15 cellular contexts compared by ENCODE assay signal in genomic region chr1:234885601-234886000, GRCh38.
DNase-seq lines count a peak whose midpoint lies in the region; ATAC-seq and TF ChIP-seq lines count a peak whose summit lies in the region.
"Had no signal": no experiment of that assay in that cellular context is flagged by ENCODE, and none has a peak within 500 bp of the region (broad histone marks: within the 10 kb centered on the region; RNA-seq: fewer than 3 reads in every experiment).

No MANE protein-coding gene starts in this region.

- H3K27ac Mint-ChIP-seq in neural progenitor cell (peak overlapping the region; percentile 22), endodermal cell (no peak overlapping the region)
- H3K27ac Mint-ChIP-seq: CD4-positive, alpha-beta T cell; type B pancreatic cell had no signal

- H2AFZ ChIP-seq in neural progenitor cell (replicated peaks): no peak overlapping the region

- no peaks in the 10 kb centered on the region for H3K79me2 ChIP-seq in neural progenitor cell (ENCODE audit: low read depth)

- TF ChIP-seq CTCF in gastroesophageal sphincter (IDR thresholded peaks at IDR 0.05) (no peak), neural progenitor cell (IDR thresholded peaks at IDR 0.05) (no peak), upper lobe of right lung (IDR thresholded peaks at IDR 0.05) (no peak), endodermal cell (conservative IDR thresholded peaks at IDR 0.05) (no peak)

- no peaks in the 10 kb centered on the region for H3K9me3 ChIP-seq in gastroesophageal sphincter
- H3K9me3 ChIP-seq in neural progenitor cell (ENCODE audit: low read depth): no peaks in the 10 kb centered on the region
- H3K9me3 ChIP-seq in upper lobe of right lung: no peaks in the 10 kb centered on the region
- H3K9me3 ChIP-seq in endodermal cell (ENCODE audit: control insufficient read depth, low read length): no peaks in the 10 kb centered on the region

- no peaks in the 10 kb centered on the region for H3K27me3 ChIP-seq in gastroesophageal sphincter
- H3K27me3 ChIP-seq in neural progenitor cell: no peaks in the 10 kb centered on the region
- H3K27me3 ChIP-seq in upper lobe of right lung: no peaks in the 10 kb centered on the region
- H3K27me3 ChIP-seq in endodermal cell (ENCODE audit: control insufficient read depth, insufficient read depth, low read length, poor library complexity, severe bottlenecking): no peaks in the 10 kb centered on the region

- TF ChIP-seq POLR2A in gastroesophageal sphincter (IDR thresholded peaks at IDR 0.05): no peak

- peak; percentile 57 for DNase-seq in activated effector memory CD4-positive, alpha-beta T cell treated with anti-CD3 and anti-CD28 coated beads, Interleukin-2, amount 50 U/mL, for 16 hours
- DNase-seq in activated effector memory CD4-positive, alpha-beta T cell treated with Interleukin-2 at 50 U/mL for 16 hours: no peak
- no peak for DNase-seq in neural progenitor cell (ENCODE audit: low spot score)
- peak; percentile 53 for DNase-seq in upper lobe of right lung
- no peak for DNase-seq in endodermal cell
- no peak for DNase-seq in NCI-H1694 (lab: John Stamatoyannopoulos, UW)
- DNase-seq in NCI-H510A treated with DMSO at 0.1 percent for 48 hours (lab: John Stamatoyannopoulos, UW): no peak
- DNase-seq: activated T-cell treated with anti-CD3 and anti-CD28 coated beads, Interleukin-2, amount 50 U/mL, for 4 hours; amygdala; CD4-positive, alpha-beta T cell; dermis blood vessel endothelial cell; Karpas-422; NCI-H187 had no signal

- peaks cover 4% of the 10 kb centered on the region for H3K9me3 Mint-ChIP-seq in neural progenitor cell
- no peaks in the 10 kb centered on the region for H3K9me3 Mint-ChIP-seq in endodermal cell
- H3K9me3 Mint-ChIP-seq: type B pancreatic cell had no signal

- no peak overlapping the region for H3K4me3 ChIP-seq in gastroesophageal sphincter
- no peak overlapping the region for H3K4me3 ChIP-seq in neural progenitor cell
- no peak overlapping the region for H3K4me3 ChIP-seq in upper lobe of right lung
- no peak overlapping the region for H3K4me3 ChIP-seq in endodermal cell (ENCODE audit: low read length)

- intact Hi-C loops in upper lobe of right lung (cut with DNase I): no loop called here

- H3K27me3 Mint-ChIP-seq in neural progenitor cell (ENCODE audit: insufficient read depth, low read depth) (peaks cover 19% of the 10 kb centered on the region), endodermal cell (ENCODE audit: insufficient read depth) (no peaks in the 10 kb centered on the region)
- H3K27me3 Mint-ChIP-seq: CD4-positive, alpha-beta T cell; type B pancreatic cell had no signal

- H3K9ac ChIP-seq in neural progenitor cell: no peak overlapping the region
- H3K9ac ChIP-seq in endodermal cell (ENCODE audit: extremely low read depth, low read length, poor library complexity, severe bottlenecking): no peak overlapping the region

- WGBS in gastroesophageal sphincter (ENCODE audit: low coverage in 1 of 2), 2 donors: 40 to 90% methylated on average over 1 to 2 of the region's 8 CpGs
- WGBS in endodermal cell (ENCODE audit: insufficient coverage in 1 of 2, insufficient read length in 1 of 2), 2 experiments: 88 to 91% methylated on average over 5 to 8 of the region's 8 CpGs

- H3K36me3 ChIP-seq in gastroesophageal sphincter (no peaks in the 10 kb centered on the region), neural progenitor cell (no peaks in the 10 kb centered on the region), upper lobe of right lung (no peaks in the 10 kb centered on the region), endodermal cell (ENCODE audit: control insufficient read depth, insufficient read depth, low read length) (no peaks in the 10 kb centered on the region)

- peak overlapping the region in 3 of 4 donors; percentile 70 to 78 (median 73) for H3K27ac ChIP-seq in gastroesophageal sphincter
- H3K27ac ChIP-seq in neural progenitor cell: no peak overlapping the region
- peak overlapping the region; percentile 58 for H3K27ac ChIP-seq in upper lobe of right lung
- H3K27ac ChIP-seq in endodermal cell (ENCODE audit: low read depth, low read length): no peak overlapping the region

- peak; percentile 32 for ATAC-seq in gastroesophageal sphincter
- no peak for ATAC-seq in upper lobe of right lung
- ATAC-seq: activated T-cell treated with anti-CD3 and anti-CD28 coated beads, Interleukin-2, amount 50 U/mL, for 4 hours had no signal

- no peaks in the 10 kb centered on the region for H3F3A ChIP-seq in neural progenitor cell (ENCODE audit: low read depth)

- no peaks in the 10 kb centered on the region for H4K20me1 ChIP-seq in neural progenitor cell (ENCODE audit: low read depth)

- no peak overlapping the region for H3K4me3 Mint-ChIP-seq in neural progenitor cell
- H3K4me3 Mint-ChIP-seq in endodermal cell: no peak overlapping the region
- H3K4me3 Mint-ChIP-seq: activated T-cell treated with anti-CD3 and anti-CD28 coated beads, Interleukin-2, amount 50 U/mL, for 4 hours; CD4-positive, alpha-beta T cell; type B pancreatic cell had no signal

- no peak for TF ChIP-seq EP300 in gastroesophageal sphincter (IDR thresholded peaks at IDR 0.05)

- H3K4me1 Mint-ChIP-seq in neural progenitor cell (peaks cover 26% of the 10 kb centered on the region), endodermal cell (no peaks in the 10 kb centered on the region)

- no peak overlapping the region for H3K4me2 ChIP-seq in neural progenitor cell

- H3K36me3 Mint-ChIP-seq in neural progenitor cell: no peaks in the 10 kb centered on the region
- no peaks in the 10 kb centered on the region for H3K36me3 Mint-ChIP-seq in endodermal cell (ENCODE audit: low read depth)
- H3K36me3 Mint-ChIP-seq: type B pancreatic cell had no signal

- H3K4me1 ChIP-seq in gastroesophageal sphincter (peaks cover 0 to 29% (median 4%) of the 10 kb centered on the region in 3 donors), neural progenitor cell (no peaks in the 10 kb centered on the region), upper lobe of right lung (peaks cover 23% of the 10 kb centered on the region), endodermal cell (ENCODE audit: control insufficient read depth, insufficient read depth, low read length) (no peaks in the 10 kb centered on the region)

Comparison
In these comparisons a context has a peak if more than half of its experiments do, and no peak if none do; other contexts are left out.
1. DNase-seq: peak in activated effector memory CD4-positive, alpha-beta T cell treated with anti-CD3 and anti-CD28 coated beads, Interleukin-2, amount 50 U/mL, for 16 hours (single experiment) and upper lobe of right lung (single experiment); none in activated effector memory CD4-positive, alpha-beta T cell treated with Interleukin-2 at 50 U/mL for 16 hours (single experiment), neural progenitor cell (single experiment), endodermal cell (single experiment), NCI-H1694 (single experiment) and NCI-H510A treated with DMSO at 0.1 percent for 48 hours (single experiment).
2. H3K27ac ChIP-seq: peak in gastroesophageal sphincter (3 of 4) and upper lobe of right lung (single experiment); none in neural progenitor cell (single experiment) and endodermal cell (single experiment).